Comparison of ENCODE assay signal across 8 cellular contexts in genomic region chr4:73068496-73069337, GRCh38. TPM values are rescaled to one million over a fixed set of nuclear protein-coding genes. Genes with fewer than 3 reads are reported as not detected.
A peak's percentile ranks its signal among the peaks of the same experiment; 100 is the strongest.
DNase-seq lines count a peak whose midpoint lies in the region; ATAC-seq, FAIRE-seq and TF ChIP-seq lines count a peak whose summit lies in the region.

No MANE protein-coding gene starts in this region.

- no peaks in the 10 kb centered on the region for H3K9me3 ChIP-seq in small intestine (ENCODE audit: control insufficient read depth, low read depth)

- H3K27me3 ChIP-seq in small intestine (ENCODE audit: control insufficient read depth in 2 of 2, insufficient read depth in 2 of 2, low read length in 2 of 2), result no peaks in the 10 kb centered on the region

- DNase-seq in GM12865 (ENCODE audit: low read depth), result peak; percentile 51
- peak; percentile 28 for DNase-seq in NCI-H748 treated with DMSO at 0.1 percent for 48 hours (lab: John Stamatoyannopoulos, UW)
- DNase-seq in astrocyte of the hippocampus (ENCODE audit: low read depth, low spot score), result peak; percentile 53
- DNase-seq in iPS-NIHi11 (ENCODE audit: low spot score), result peak; percentile 14
- peak; percentile 57 for DNase-seq in small intestine
- DNase-seq in stimulated activated CD4-positive, alpha-beta T cell treated with anti-CD3 and anti-CD28 coated beads, Interleukin-12 subunit alpha, Interleukin-12 subunit beta, amount 100 ng/mL, for 4 hours, result no peak

- peaks cover 0 to 2% of the 10 kb centered on the region in 2 donors for H3K36me3 ChIP-seq in small intestine (ENCODE audit: control insufficient read depth in 2 of 2, insufficient read depth in 2 of 2, low read length in 2 of 2)

- no peak for TF ChIP-seq CTCF in 22Rv1 (IDR thresholded peaks at IDR 0.05)
- no peak for TF ChIP-seq CTCF in GM12865 (IDR thresholded peaks at IDR 0.05; ENCODE audit: insufficient read depth, low read depth, low read length, missing control alignments)

- H3K4me3 ChIP-seq in GM12865 (ENCODE audit: low read depth, low read length), result peak overlapping the region; percentile 95
- H3K4me3 ChIP-seq in small intestine (ENCODE audit: low read depth in 1 of 2, low read length in 2 of 2), result peak overlapping the region; percentile 63 to 68

- 0 to 1% (median 0%) methylated on average over 27 of the region's 27 CpGs for WGBS in small intestine, 3 donors

- FAIRE-seq in small intestine (lab: Jason Lieb, UNC), result no peak

- H3K4me1 ChIP-seq in small intestine (ENCODE audit: control insufficient read depth in 2 of 2, insufficient read depth in 1 of 2, low read depth in 1 of 2, low read length in 1 of 2), result peaks cover 5 to 13% of the 10 kb centered on the region in 2 donors

- peak overlapping the region; percentile 97 for H3K27ac ChIP-seq in 22Rv1
- H3K27ac ChIP-seq in small intestine (ENCODE audit: low read depth in 1 of 2, low read length in 1 of 2), result peak overlapping the region; percentile 88 to 92

- ATAC-seq in HG03060 (IDR thresholded peaks at IDR 0.05; ENCODE audit: low read depth, unreplicated experiment), result peak; percentile 1

RNA-seq across cellular contexts. Expression of gene COX18, which starts 0.8 kb away (rescaled TPM):
- 10 to 100 TPM in 1 of 3 donors, 1 to 10 TPM in 2; 5.1 to 14.4 (median 8.1) TPM for polyA plus RNA-seq in small intestine
